Comparison of ENCODE assay signal across 12 cellular contexts in genomic region chr3:67016522-67017080, GRCh38. TPM values are rescaled to one million over a fixed set of nuclear protein-coding genes. Genes with fewer than 3 reads are reported as not detected.
A peak's percentile ranks its signal among the peaks of the same experiment; 100 is the strongest.
DNase-seq lines count a peak whose midpoint lies in the region; ATAC-seq and TF ChIP-seq lines count a peak whose summit lies in the region.
"Had no signal": no experiment of that assay in that cellular context is flagged by ENCODE, and none has a peak within 500 bp of the region (broad histone marks: within the 10 kb centered on the region; RNA-seq: fewer than 3 reads in every experiment).

No MANE protein-coding gene starts in this region.

- no peak for TF ChIP-seq CTCF in activated CD8-positive, alpha-beta T cell treated with anti-CD3 and anti-CD28 coated beads for 36 hours (IDR thresholded peaks at IDR 0.05)

- CTCF ChIA-PET in activated CD8-positive, alpha-beta T cell treated with anti-CD3 and anti-CD28 coated beads for 36 hours (lab: Charles Lee), result no interaction called here
- CTCF ChIA-PET in activated CD8-positive, alpha-beta T cell treated with anti-CD3 and anti-CD28 coated beads, Interleukin-2, amount 10 ng/mL, durations not matched to agents 7 days and 5 days (lab: Charles Lee), result no interaction called here

- no peaks in the 10 kb centered on the region for H3K9me3 Mint-ChIP-seq in activated CD8-positive, alpha-beta T cell treated with anti-CD3 and anti-CD28 coated beads for 36 hours
- H3K9me3 Mint-ChIP-seq in activated CD8-positive, alpha-beta T cell treated with anti-CD3 and anti-CD28 coated beads, Interleukin-2, amount 10 ng/mL, durations not matched to agents 7 days and 5 days (ENCODE audit: insufficient read depth), result no peaks in the 10 kb centered on the region
- H3K9me3 Mint-ChIP-seq in naive thymus-derived CD8-positive, alpha-beta T cell, result no peaks in the 10 kb centered on the region
- H3K9me3 Mint-ChIP-seq: activated T-cell treated with anti-CD3 and anti-CD28 coated beads, Interleukin-2, amount 50 U/mL, for 4 hours had no signal

- peak; percentile 6 for DNase-seq in activated CD8-positive, alpha-beta T cell treated with anti-CD3 and anti-CD28 coated beads for 36 hours
- no peak for DNase-seq in activated CD8-positive, alpha-beta T cell treated with anti-CD3 and anti-CD28 coated beads, Interleukin-2, amount 10 ng/mL, durations not matched to agents 7 days and 5 days
- DNase-seq in naive thymus-derived CD8-positive, alpha-beta T cell, result peak in 1 of 10 donors; percentile 4
- no peak for DNase-seq in foreskin melanocyte
- no peak for DNase-seq in COR-L47 (lab: John Stamatoyannopoulos, UW)
- DNase-seq in effector CD8-positive, alpha-beta T cell (lab: John Stamatoyannopoulos, UW), result no peak
- DNase-seq: activated T-cell treated with anti-CD3 and anti-CD28 coated beads, Interleukin-2, amount 50 U/mL, for 4 hours; NCI-H345; T1000; tibial artery had no signal

- H3K27me3 Mint-ChIP-seq in activated CD8-positive, alpha-beta T cell treated with anti-CD3 and anti-CD28 coated beads for 36 hours, result no peaks in the 10 kb centered on the region
- H3K27me3 Mint-ChIP-seq in activated CD8-positive, alpha-beta T cell treated with anti-CD3 and anti-CD28 coated beads, Interleukin-2, amount 10 ng/mL, durations not matched to agents 7 days and 5 days (ENCODE audit: low read depth), result peaks cover 4% of the 10 kb centered on the region
- H3K27me3 Mint-ChIP-seq in naive thymus-derived CD8-positive, alpha-beta T cell, result peaks cover 0 to 2% (median 0%) of the 10 kb centered on the region in 5 donors

- no peak overlapping the region for H3K27ac Mint-ChIP-seq in activated CD8-positive, alpha-beta T cell treated with anti-CD3 and anti-CD28 coated beads for 36 hours
- H3K27ac Mint-ChIP-seq in activated CD8-positive, alpha-beta T cell treated with anti-CD3 and anti-CD28 coated beads, Interleukin-2, amount 10 ng/mL, durations not matched to agents 7 days and 5 days, result no peak overlapping the region
- peak overlapping the region in 4 of 10 donors; percentile 9 to 44 (median 19) for H3K27ac Mint-ChIP-seq in naive thymus-derived CD8-positive, alpha-beta T cell

- ATAC-seq in activated CD8-positive, alpha-beta T cell treated with anti-CD3 and anti-CD28 coated beads for 36 hours, result no peak
- no peak for ATAC-seq in activated CD8-positive, alpha-beta T cell treated with anti-CD3 and anti-CD28 coated beads, Interleukin-2, amount 10 ng/mL, durations not matched to agents 7 days and 5 days
- ATAC-seq in GM21528 (IDR thresholded peaks at IDR 0.05; ENCODE audit: low FRiP score, unreplicated experiment) (peak; percentile 59), HG03460 (IDR thresholded peaks at IDR 0.05; ENCODE audit: unreplicated experiment) (peak; percentile 58)
- peak; percentile 50 to 59 for ATAC-seq in naive thymus-derived CD8-positive, alpha-beta T cell

- POLR2A ChIA-PET in activated CD8-positive, alpha-beta T cell treated with anti-CD3 and anti-CD28 coated beads for 36 hours (lab: Charles Lee), result interaction anchor here (1.4 kb wide), 1 partner anchor 10 kb away, joined by 4 read pairs; no protein-coding TSS in a partner anchor
- POLR2A ChIA-PET in activated CD8-positive, alpha-beta T cell treated with anti-CD3 and anti-CD28 coated beads, Interleukin-2, amount 10 ng/mL, durations not matched to agents 7 days and 5 days (lab: Charles Lee), result no interaction called here
- POLR2A ChIA-PET in naive thymus-derived CD8-positive, alpha-beta T cell (lab: Charles Lee), result no interaction called here

- H3K4me1 Mint-ChIP-seq in activated CD8-positive, alpha-beta T cell treated with anti-CD3 and anti-CD28 coated beads for 36 hours (ENCODE audit: low read depth), result peaks cover 27% of the 10 kb centered on the region
- H3K4me1 Mint-ChIP-seq in activated CD8-positive, alpha-beta T cell treated with anti-CD3 and anti-CD28 coated beads, Interleukin-2, amount 10 ng/mL, durations not matched to agents 7 days and 5 days (ENCODE audit: low read depth), result peaks cover 11% of the 10 kb centered on the region
- peaks cover 22 to 30% (median 24%) of the 10 kb centered on the region in 4 donors for H3K4me1 Mint-ChIP-seq in naive thymus-derived CD8-positive, alpha-beta T cell

- intact Hi-C loops in activated CD8-positive, alpha-beta T cell treated with anti-CD3 and anti-CD28 coated beads for 36 hours (cut with micrococcal nuclease), result no loop called here

- H3K4me3 Mint-ChIP-seq in activated CD8-positive, alpha-beta T cell treated with anti-CD3 and anti-CD28 coated beads for 36 hours, result no peak overlapping the region
- H3K4me3 Mint-ChIP-seq in activated CD8-positive, alpha-beta T cell treated with anti-CD3 and anti-CD28 coated beads, Interleukin-2, amount 10 ng/mL, durations not matched to agents 7 days and 5 days, result no peak overlapping the region
- peak overlapping the region in 5 of 10 donors; percentile 3 to 54 (median 37) for H3K4me3 Mint-ChIP-seq in naive thymus-derived CD8-positive, alpha-beta T cell
- H3K4me3 Mint-ChIP-seq: activated T-cell treated with anti-CD3 and anti-CD28 coated beads, Interleukin-2, amount 50 U/mL, for 4 hours had no signal

- H3K36me3 Mint-ChIP-seq in activated CD8-positive, alpha-beta T cell treated with anti-CD3 and anti-CD28 coated beads for 36 hours (ENCODE audit: low read depth), result peaks cover 11% of the 10 kb centered on the region
- peaks cover 6% of the 10 kb centered on the region for H3K36me3 Mint-ChIP-seq in activated CD8-positive, alpha-beta T cell treated with anti-CD3 and anti-CD28 coated beads, Interleukin-2, amount 10 ng/mL, durations not matched to agents 7 days and 5 days (ENCODE audit: low read depth)
- H3K36me3 Mint-ChIP-seq in naive thymus-derived CD8-positive, alpha-beta T cell, result peaks cover 0 to 13% (median 4%) of the 10 kb centered on the region in 3 donors

RNA-seq across cellular contexts. Expression of gene KBTBD8, which starts 18.5 kb away (rescaled TPM):
- 10 to 100 TPM; 10.9 to 11.1 TPM for total RNA-seq in activated CD8-positive, alpha-beta T cell treated with anti-CD3 and anti-CD28 coated beads for 36 hours
- 10 to 100 TPM; 10.8 to 12.9 TPM for total RNA-seq in activated CD8-positive, alpha-beta T cell treated with anti-CD3 and anti-CD28 coated beads, Interleukin-2, amount 10 ng/mL, durations not matched to agents 7 days and 5 days
- 1 to 10 TPM; 5.1 to 5.2 TPM for total RNA-seq in naive thymus-derived CD8-positive, alpha-beta T cell
- polyA plus RNA-seq in naive thymus-derived CD8-positive, alpha-beta T cell, result 1 to 10 TPM in 1 of 3 donors, under 1 TPM in 2; 0.35 to 1.7 (median 0.71) TPM

Comparison
In these comparisons a context has a peak if more than half of its experiments do, and no peak if none do; other contexts are left out.
1. ATAC-seq: peak in GM21528 (single experiment), HG03460 (single experiment) and naive thymus-derived CD8-positive, alpha-beta T cell (2 of 2); none in activated CD8-positive, alpha-beta T cell treated with anti-CD3 and anti-CD28 coated beads for 36 hours (single experiment) and activated CD8-positive, alpha-beta T cell treated with anti-CD3 and anti-CD28 coated beads, Interleukin-2, amount 10 ng/mL, durations not matched to agents 7 days and 5 days (single experiment).